14 cellular contexts compared by ENCODE assay signal in the genomic region with DNA sequence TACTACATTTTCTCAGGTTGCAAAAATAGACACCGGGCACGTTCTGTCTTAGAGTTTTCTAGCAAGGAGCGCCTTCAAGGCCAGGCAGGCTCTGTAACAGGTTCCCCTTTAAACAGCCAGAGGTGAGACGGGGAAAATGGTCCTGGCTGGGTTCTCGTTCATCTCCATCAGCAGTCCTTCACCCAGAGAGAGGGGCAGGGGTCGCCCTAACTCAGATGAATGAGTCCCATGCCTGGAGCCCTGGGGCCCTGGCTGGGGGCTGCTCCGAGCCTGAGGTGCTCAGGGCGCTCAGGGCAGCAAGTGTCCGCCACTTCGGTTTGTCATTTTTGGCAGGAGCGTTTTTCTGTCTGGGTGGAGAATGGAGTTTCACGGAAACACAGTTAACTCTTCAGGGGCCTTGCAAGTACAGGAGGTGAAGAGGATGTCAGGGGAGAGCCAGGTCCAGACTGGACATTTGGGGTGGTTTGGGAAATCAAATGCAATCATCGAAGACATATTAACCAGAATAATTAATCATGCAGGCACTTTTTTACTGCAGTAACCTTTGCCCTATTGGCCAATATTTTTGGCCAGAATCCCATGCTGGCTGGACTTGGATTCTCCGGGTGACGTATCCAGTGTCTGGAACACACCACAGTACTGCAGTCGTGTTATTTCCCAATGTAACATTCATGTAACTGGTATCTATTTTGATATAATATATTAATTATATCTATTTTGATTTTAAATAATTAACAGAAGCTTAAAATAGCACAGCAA. TPM values are rescaled to one million over a fixed set of nuclear protein-coding genes. Genes with fewer than 3 reads are reported as not detected.
DNase-seq lines count a peak whose midpoint lies in the region; ATAC-seq, FAIRE-seq and TF ChIP-seq lines count a peak whose summit lies in the region.
"Had no signal": no experiment of that assay in that cellular context is flagged by ENCODE, and none has a peak within 500 bp of the region (broad histone marks: within the 10 kb centered on the region; RNA-seq: fewer than 3 reads in every experiment).

No MANE protein-coding gene starts in this region.

- no peak for DNase-seq in GM23338 (ENCODE audit: low spot score)
- DNase-seq in brain microvascular endothelial cell = peak; percentile 33
- DNase-seq in left ventricle myocardium superior = no peak
- DNase-seq in pancreas = peak in 4 of 6 donors; percentile 57 to 85 (median 76)
- DNase-seq in activated T-cell treated with anti-CD3 and anti-CD28 coated beads, Interleukin-2, amount 50 U/mL, for 72 hours = no peak
- DNase-seq in aorta = no peak
- no peak for DNase-seq in GM19240 (ENCODE audit: insufficient read length, low spot score)
- DNase-seq: activated T-cell treated with anti-CD3 and anti-CD28 coated beads for 4 hours; CD4-positive, alpha-beta memory T cell; foreskin melanocyte; NCI-H510A; SHP77 had no signal

- peak overlapping the region; percentile 76 for H2AFZ ChIP-seq in GM23338

- H3K4me3 ChIP-seq in GM23338 = peak overlapping the region; percentile 73; the same call in 1 of the 2 replicates
- no peak overlapping the region for H3K4me3 ChIP-seq in brain microvascular endothelial cell (ENCODE audit: low read depth, low read length)
- H3K4me3 ChIP-seq in pancreas = no peak overlapping the region
- no peak overlapping the region for H3K4me3 ChIP-seq in aorta (ENCODE audit: low read length in 2 of 2)

- H3K27ac Mint-ChIP-seq in GM23338 = no peak overlapping the region
- no peak overlapping the region for H3K27ac Mint-ChIP-seq in activated T-cell treated with anti-CD3 and anti-CD28 coated beads, Interleukin-2, amount 50 U/mL, for 72 hours

- H3K27me3 ChIP-seq in GM23338 (ENCODE audit: insufficient read depth) = peaks cover 65% of the 10 kb centered on the region
- peaks cover 50% of the 10 kb centered on the region for H3K27me3 ChIP-seq in brain microvascular endothelial cell (replicated peaks)
- peaks cover 0 to 3% (median 0%) of the 10 kb centered on the region in 4 donors for H3K27me3 ChIP-seq in pancreas
- H3K27me3 ChIP-seq in aorta (ENCODE audit: control insufficient read depth in 1 of 2, insufficient read depth in 2 of 2, low read length in 1 of 2) = no peaks in the 10 kb centered on the region

- in situ Hi-C loops in brain microvascular endothelial cell (cut with HindIII; ENCODE audit: low pct_ligation_motif_present, low sequenced_read_pairs) = no loop called here

- ATAC-seq in GM23338 (no peak), left ventricle myocardium superior (peak; percentile 56), pancreas (peak; percentile 71 to 78 (median 76)), GM21576 (IDR thresholded peaks at IDR 0.05; ENCODE audit: unreplicated experiment) (no peak), aorta (ENCODE audit: low FRiP score) (no peak)
- ATAC-seq in activated T-cell treated with anti-CD3 and anti-CD28 coated beads, Interleukin-2, amount 50 U/mL, for 72 hours (replicated peaks in 1 of 2) = no peak

- 4 to 7% methylated on average over 16 of the region's 16 CpGs for WGBS in pancreas, 2 donors
- 7 to 9% methylated on average over 16 of the region's 16 CpGs for WGBS in aorta, 2 donors

- intact Hi-C loops in left ventricle myocardium superior (cut with micrococcal nuclease) = loop anchor here (10.0 kb wide), 1 partner anchor 70 kb away; no protein-coding TSS in a partner anchor
- intact Hi-C loops in pancreas (cut with DNase I) = no loop called here
- intact Hi-C loops in aorta (cut with DNase I) = loop anchor here in 1 of 2 donors (5.0 kb wide), 2 partner anchors 73 to 397 kb away; no protein-coding TSS in a partner anchor

- H3K27me3 Mint-ChIP-seq in GM23338 (ENCODE audit: insufficient read depth, low read depth, poor library complexity) = peaks cover 57% of the 10 kb centered on the region
- H3K27me3 Mint-ChIP-seq in activated T-cell treated with anti-CD3 and anti-CD28 coated beads, Interleukin-2, amount 50 U/mL, for 72 hours (ENCODE audit: low read depth) = peaks cover 63% of the 10 kb centered on the region

- H3K4me3 Mint-ChIP-seq in GM23338 = peak overlapping the region; percentile 4; the same call in 1 of the 3 replicates
- no peak overlapping the region for H3K4me3 Mint-ChIP-seq in activated T-cell treated with anti-CD3 and anti-CD28 coated beads, Interleukin-2, amount 50 U/mL, for 72 hours

- peak; percentile 32 for FAIRE-seq in pancreas (lab: Jason Lieb, UNC)

- H3K4me1 Mint-ChIP-seq in GM23338 = peaks cover 24% of the 10 kb centered on the region
- peaks cover 5% of the 10 kb centered on the region for H3K4me1 Mint-ChIP-seq in activated T-cell treated with anti-CD3 and anti-CD28 coated beads, Interleukin-2, amount 50 U/mL, for 72 hours (ENCODE audit: low read depth)

- H3F3A ChIP-seq in GM23338 (replicated peaks; ENCODE audit: low read depth) = no peaks in the 10 kb centered on the region

- H4K20me1 ChIP-seq in GM23338 (replicated peaks; ENCODE audit: insufficient read depth) = no peaks in the 10 kb centered on the region; the same call in 1 of the 2 replicates

- no peak overlapping the region for H3K27ac ChIP-seq in GM23338 (ENCODE audit: low read depth)
- H3K27ac ChIP-seq in brain microvascular endothelial cell = no peak overlapping the region
- H3K27ac ChIP-seq in pancreas = no peak overlapping the region
- H3K27ac ChIP-seq in aorta (ENCODE audit: low read depth in 1 of 2, low read length in 2 of 2) = no peak overlapping the region

- H3K36me3 Mint-ChIP-seq in GM23338 (ENCODE audit: low read depth) = peaks cover 3% of the 10 kb centered on the region; the same call in 1 of the 3 replicates
- H3K36me3 Mint-ChIP-seq in activated T-cell treated with anti-CD3 and anti-CD28 coated beads, Interleukin-2, amount 50 U/mL, for 72 hours (ENCODE audit: insufficient read depth in 2 of 2) = peaks cover 0 to 5% of the 10 kb centered on the region in 2 donors

- H3K79me2 ChIP-seq in GM23338 (replicated peaks; ENCODE audit: insufficient read depth) = no peaks in the 10 kb centered on the region

- TF ChIP-seq CTCF in GM23338 (conservative IDR thresholded peaks at IDR 0.05; ENCODE audit: low read depth in 2 of 2) = no peak
- TF ChIP-seq CTCF in brain microvascular endothelial cell (IDR thresholded peaks at IDR 0.05; ENCODE audit: low read depth, low read length, missing control alignments) = no peak
- TF ChIP-seq CTCF in pancreas (IDR thresholded peaks at IDR 0.05) = no peak

- no peaks in the 10 kb centered on the region for H3K9me3 ChIP-seq in pancreas
- H3K9me3 ChIP-seq in aorta (ENCODE audit: control insufficient read depth, low read length) = no peaks in the 10 kb centered on the region
- H3K9me3 ChIP-seq: prostate gland had no signal

- H3K36me3 ChIP-seq in GM23338 (ENCODE audit: insufficient read depth) (no peaks in the 10 kb centered on the region), brain microvascular endothelial cell (replicated peaks) (no peaks in the 10 kb centered on the region), pancreas (no peaks in the 10 kb centered on the region), aorta (ENCODE audit: control insufficient read depth in 1 of 2, insufficient read depth in 2 of 2, low read length in 1 of 2) (no peaks in the 10 kb centered on the region)
- H3K36me3 ChIP-seq: prostate gland had no signal

- no peaks in the 10 kb centered on the region for H3K9me2 ChIP-seq in GM23338 (ENCODE audit: insufficient read depth)

- peaks cover 10% of the 10 kb centered on the region for H3K4me1 ChIP-seq in GM23338 (ENCODE audit: insufficient read depth)
- peaks cover 15 to 24% (median 22%) of the 10 kb centered on the region in 3 donors for H3K4me1 ChIP-seq in pancreas
- no peaks in the 10 kb centered on the region for H3K4me1 ChIP-seq in aorta (ENCODE audit: control insufficient read depth in 1 of 2, insufficient read depth in 2 of 2, low read length in 2 of 2)

- peak overlapping the region; percentile 89 for H3K4me2 ChIP-seq in GM23338

- peaks cover 2% of the 10 kb centered on the region; the same call in 2 of the 3 replicates for H3K9me3 Mint-ChIP-seq in GM23338
- no peaks in the 10 kb centered on the region for H3K9me3 Mint-ChIP-seq in activated T-cell treated with anti-CD3 and anti-CD28 coated beads, Interleukin-2, amount 50 U/mL, for 72 hours

TF ChIP-seq in GM23338, 12 proteins besides CTCF, POLR2A, EP300 and RAD21 (continues in another document):
- TF ChIP-seq CREB1 (CRISPR knock-in tag; IDR thresholded peaks at IDR 0.05; ENCODE audit: low read depth) (no peak), NANOG (IDR thresholded peaks at IDR 0.05; ENCODE audit: borderline replicate concordance) (no peak), EZH2phosphoT487 (IDR thresholded peaks at IDR 0.05; ENCODE audit: unreplicated experiment) (no peak)
- TF ChIP-seq, protein P1, sequence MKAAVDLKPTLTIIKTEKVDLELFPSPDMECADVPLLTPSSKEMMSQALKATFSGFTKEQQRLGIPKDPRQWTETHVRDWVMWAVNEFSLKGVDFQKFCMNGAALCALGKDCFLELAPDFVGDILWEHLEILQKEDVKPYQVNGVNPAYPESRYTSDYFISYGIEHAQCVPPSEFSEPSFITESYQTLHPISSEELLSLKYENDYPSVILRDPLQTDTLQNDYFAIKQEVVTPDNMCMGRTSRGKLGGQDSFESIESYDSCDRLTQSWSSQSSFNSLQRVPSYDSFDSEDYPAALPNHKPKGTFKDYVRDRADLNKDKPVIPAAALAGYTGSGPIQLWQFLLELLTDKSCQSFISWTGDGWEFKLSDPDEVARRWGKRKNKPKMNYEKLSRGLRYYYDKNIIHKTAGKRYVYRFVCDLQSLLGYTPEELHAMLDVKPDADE (IDR thresholded peaks at IDR 0.05) = no peak

RNA-seq across cellular contexts. Expression of gene NTNG2, which starts 2.9 kb away (rescaled TPM):
- 0.39 and 1.7 TPM in 2 replicates for total RNA-seq in GM23338 (2014; rRNA removed; shearing (Covaris generic))
- polyA plus RNA-seq in GM23338 (2016; fragmentation: Nextera tagmentation; extraction: Ambion mirVana) = 0.42 and 0.99 TPM in 2 replicates
- total RNA-seq in left ventricle myocardium superior = 1.9 TPM
- 1 to 10 TPM; 1.0 to 6.4 (median 3.6) TPM for total RNA-seq in pancreas
- 1 to 10 TPM; 1.1 to 1.5 TPM for polyA plus RNA-seq in pancreas
- 1 to 10 TPM; 3.2 to 5.4 TPM for total RNA-seq in activated T-cell treated with anti-CD3 and anti-CD28 coated beads, Interleukin-2, amount 50 U/mL, for 72 hours
- total RNA-seq in aorta = 1 to 10 TPM; 1.8 to 5.3 TPM
- under 1 TPM; 0.25 to 0.33 TPM for polyA plus RNA-seq in aorta

Comparison
In these comparisons a context has a peak if more than half of its experiments do, and no peak if none do; other contexts are left out.
1. ATAC-seq: peak in left ventricle myocardium superior (single experiment) and pancreas (4 of 4); none in GM23338 (single experiment), GM21576 (single experiment), activated T-cell treated with anti-CD3 and anti-CD28 coated beads, Interleukin-2, amount 50 U/mL, for 72 hours (0 of 2) and aorta (single experiment).
2. DNase-seq: peak in brain microvascular endothelial cell (single experiment) and pancreas (4 of 6); none in GM23338 (single experiment), left ventricle myocardium superior (single experiment), activated T-cell treated with anti-CD3 and anti-CD28 coated beads, Interleukin-2, amount 50 U/mL, for 72 hours (0 of 2), aorta (0 of 2) and GM19240 (single experiment).